Comparison of ENCODE assay signal across 27 cellular contexts in the genomic region with DNA sequence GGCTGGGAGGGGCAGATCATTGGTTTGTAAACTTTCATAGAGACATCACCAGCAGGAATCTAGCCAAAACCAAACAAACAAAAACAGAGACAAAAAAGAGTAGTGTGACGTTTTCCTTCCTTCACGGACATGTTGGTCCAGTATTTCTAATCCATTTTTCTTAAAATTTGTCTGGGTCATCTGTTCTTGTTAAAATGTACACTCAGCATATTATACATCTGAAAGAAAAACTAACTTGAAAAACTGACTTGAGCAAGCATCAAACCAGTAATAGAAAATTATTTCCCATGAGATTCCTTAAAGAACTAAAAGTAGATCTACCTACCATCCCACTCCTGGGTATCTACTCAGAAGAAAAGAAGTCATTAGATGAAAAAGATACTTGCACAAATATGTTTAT.
DNase-seq lines count a peak whose midpoint lies in the region; ATAC-seq, FAIRE-seq and TF ChIP-seq lines count a peak whose summit lies in the region.
"Had no signal": no experiment of that assay in that cellular context is flagged by ENCODE, and none has a peak within 500 bp of the region (broad histone marks: within the 10 kb centered on the region; RNA-seq: fewer than 3 reads in every experiment).

No MANE protein-coding gene starts in this region.

- no peak for TF ChIP-seq CTCF in A549 (IDR thresholded peaks at IDR 0.05)

- H3K27me3 ChIP-seq in SJCRH30, result no peaks in the 10 kb centered on the region
- H3K27me3 ChIP-seq: BE2C; BLaER1 treated with 17β-estradiol and CSF1 and Interleukin-3, amounts not matched to agents 10 nM and 100 nM had no signal

- no peak overlapping the region for H3K4me3 ChIP-seq in A549
- no peak overlapping the region for H3K4me3 ChIP-seq in SJCRH30
- H3K4me3 ChIP-seq: BLaER1 treated with 17β-estradiol and CSF1 and Interleukin-3, amounts not matched to agents 10 nM and 100 nM; GM12878; GM23338 had no signal

- no peak for FAIRE-seq in A549 (lab: Jason Lieb, UNC)
- FAIRE-seq: A204.1, D721Med, GM12878, GM19239 had no signal

- CTCF ChIA-PET in A549 (lab: Yijun Ruan, JAX), result interaction anchor here (1.3 kb wide), 1 partner anchor 10 kb away, joined by 4 read pairs; no protein-coding TSS in a partner anchor
- CTCF ChIA-PET in activated naive CD4-positive, alpha-beta T cell treated with anti-CD3 and anti-CD28 coated beads for 36 hours (lab: Charles Lee), result no interaction called here

- no peak for ATAC-seq in A549
- no peak for ATAC-seq in stimulated activated naive B cell treated with anti-CD40 and anti-IgM and Interleukin-4, amounts not matched to agents 10 μg/mL and 1 μg/mL and 100 μg/mL, for 72 hours (replicated peaks)
- ATAC-seq: GM12878, GM23338, HCT116 had no signal

- no peak for TF ChIP-seq POLR2A in A549 (IDR thresholded peaks at IDR 0.05; ENCODE audit: low read length)

- no peak for TF ChIP-seq EP300 in A549 (IDR thresholded peaks at IDR 0.05)

- peak overlapping the region; percentile 16 for H3K27ac Mint-ChIP-seq in activated CD4-positive, alpha-beta T cell treated with anti-CD3 and anti-CD28 coated beads, Interleukin-2, amount 10 ng/mL, durations not matched to agents 24 days and 14 days
- H3K27ac Mint-ChIP-seq in activated T-helper 1 cell treated with anti-CD3 and anti-CD28 coated beads, Interleukin-12 subunit alpha, Interleukin-12 subunit beta, Interleukin-2, Interleukin-4 antibody, amounts not matched to agents 30 ng/mL and 10 ng/mL and 1 ng/mL, durations not matched to agents 14 hours and 24 hours and 36 hours, result peak overlapping the region; percentile 52
- H3K27ac Mint-ChIP-seq in stimulated activated naive B cell treated with anti-CD40 and anti-IgM and Interleukin-4, amounts not matched to agents 10 μg/mL and 1 μg/mL and 100 μg/mL, for 72 hours, result peak overlapping the region; percentile 9
- H3K27ac Mint-ChIP-seq in activated naive CD4-positive, alpha-beta T cell treated with anti-CD3 and anti-CD28 coated beads for 36 hours, result no peak overlapping the region
- H3K27ac Mint-ChIP-seq: CD14-positive monocyte; CD4-positive, alpha-beta T cell; CD8-positive, alpha-beta memory T cell; GM23338; H9; HFFc6 had no signal

- POLR2A ChIA-PET in A549 (lab: Yijun Ruan, JAX), result no interaction called here

- H3K36me3 Mint-ChIP-seq in activated CD4-positive, alpha-beta T cell treated with anti-CD3 and anti-CD28 coated beads, Interleukin-2, amount 10 ng/mL, durations not matched to agents 24 days and 14 days (ENCODE audit: low read depth), result peaks cover 3% of the 10 kb centered on the region
- no peaks in the 10 kb centered on the region for H3K36me3 Mint-ChIP-seq in activated T-helper 1 cell treated with anti-CD3 and anti-CD28 coated beads, Interleukin-12 subunit alpha, Interleukin-12 subunit beta, Interleukin-2, Interleukin-4 antibody, amounts not matched to agents 30 ng/mL and 10 ng/mL and 1 ng/mL, durations not matched to agents 14 hours and 24 hours and 36 hours (ENCODE audit: low read depth)
- peaks cover 4 to 11% of the 10 kb centered on the region in 2 donors for H3K36me3 Mint-ChIP-seq in stimulated activated naive B cell treated with anti-CD40 and anti-IgM and Interleukin-4, amounts not matched to agents 10 μg/mL and 1 μg/mL and 100 μg/mL, for 72 hours
- H3K36me3 Mint-ChIP-seq in activated naive CD4-positive, alpha-beta T cell treated with anti-CD3 and anti-CD28 coated beads for 36 hours (ENCODE audit: low read depth), result peaks cover 6% of the 10 kb centered on the region
- H3K36me3 Mint-ChIP-seq: CD14-positive monocyte had no signal

- no peaks in the 10 kb centered on the region for H3K4me1 ChIP-seq in A549
- H3K4me1 ChIP-seq in SJCRH30, result no peaks in the 10 kb centered on the region
- H3K4me1 ChIP-seq: BE2C had no signal

- intact Hi-C loops in activated CD4-positive, alpha-beta T cell treated with anti-CD3 and anti-CD28 coated beads, Interleukin-2, amount 10 ng/mL, durations not matched to agents 24 days and 14 days (cut with micrococcal nuclease), result loop anchor here (5.0 to 10.0 kb wide), 3 partner anchors 246 to 426 kb away; no protein-coding TSS in a partner anchor
- intact Hi-C loops in activated T-helper 1 cell treated with anti-CD3 and anti-CD28 coated beads, Interleukin-12 subunit alpha, Interleukin-12 subunit beta, Interleukin-2, Interleukin-4 antibody, amounts not matched to agents 30 ng/mL and 10 ng/mL and 1 ng/mL, durations not matched to agents 14 hours and 24 hours and 36 hours (cut with micrococcal nuclease), result loop anchor here (10.0 kb wide), 1 partner anchor 1144 kb away; no protein-coding TSS in a partner anchor
- intact Hi-C loops in activated naive CD4-positive, alpha-beta T cell treated with anti-CD3 and anti-CD28 coated beads for 36 hours (cut with micrococcal nuclease), result loop anchor here (5.0 kb wide), 1 partner anchor 231 kb away; no protein-coding TSS in a partner anchor

- no peaks in the 10 kb centered on the region for H3K36me3 ChIP-seq in SJCRH30
- H3K36me3 ChIP-seq: BE2C had no signal

- peaks cover 7% of the 10 kb centered on the region for H3K27me3 Mint-ChIP-seq in activated CD4-positive, alpha-beta T cell treated with anti-CD3 and anti-CD28 coated beads, Interleukin-2, amount 10 ng/mL, durations not matched to agents 24 days and 14 days
- H3K27me3 Mint-ChIP-seq in activated T-helper 1 cell treated with anti-CD3 and anti-CD28 coated beads, Interleukin-12 subunit alpha, Interleukin-12 subunit beta, Interleukin-2, Interleukin-4 antibody, amounts not matched to agents 30 ng/mL and 10 ng/mL and 1 ng/mL, durations not matched to agents 14 hours and 24 hours and 36 hours (ENCODE audit: insufficient read depth), result peaks cover 5% of the 10 kb centered on the region
- no peaks in the 10 kb centered on the region for H3K27me3 Mint-ChIP-seq in stimulated activated naive B cell treated with anti-CD40 and anti-IgM and Interleukin-4, amounts not matched to agents 10 μg/mL and 1 μg/mL and 100 μg/mL, for 72 hours
- H3K27me3 Mint-ChIP-seq in activated naive CD4-positive, alpha-beta T cell treated with anti-CD3 and anti-CD28 coated beads for 36 hours (ENCODE audit: low read depth), result peaks cover 2% of the 10 kb centered on the region
- H3K27me3 Mint-ChIP-seq: CD4-positive, alpha-beta T cell had no signal

- TF ChIP-seq RAD21 in A549 (conservative IDR thresholded peaks at IDR 0.05 in 1 of 2, IDR thresholded peaks at IDR 0.05 in 1 of 2), result no peak

- peaks cover 29% of the 10 kb centered on the region for H3K4me1 Mint-ChIP-seq in activated CD4-positive, alpha-beta T cell treated with anti-CD3 and anti-CD28 coated beads, Interleukin-2, amount 10 ng/mL, durations not matched to agents 24 days and 14 days
- peaks cover 35% of the 10 kb centered on the region for H3K4me1 Mint-ChIP-seq in activated T-helper 1 cell treated with anti-CD3 and anti-CD28 coated beads, Interleukin-12 subunit alpha, Interleukin-12 subunit beta, Interleukin-2, Interleukin-4 antibody, amounts not matched to agents 30 ng/mL and 10 ng/mL and 1 ng/mL, durations not matched to agents 14 hours and 24 hours and 36 hours (ENCODE audit: low read depth)
- H3K4me1 Mint-ChIP-seq in stimulated activated naive B cell treated with anti-CD40 and anti-IgM and Interleukin-4, amounts not matched to agents 10 μg/mL and 1 μg/mL and 100 μg/mL, for 72 hours, result peaks cover 17 to 20% of the 10 kb centered on the region in 2 donors
- H3K4me1 Mint-ChIP-seq in activated naive CD4-positive, alpha-beta T cell treated with anti-CD3 and anti-CD28 coated beads for 36 hours (ENCODE audit: low read depth), result peaks cover 21% of the 10 kb centered on the region
- H3K4me1 Mint-ChIP-seq: CD14-positive monocyte had no signal

- 41% methylated on average over 2 of the region's 2 CpGs for WGBS in A549 (ENCODE audit: missing lambda C conversion rate)

- 0 out of 3 replicates have a peak, but pooled peaks cover 2% of the 10 kb centered on the region for H3K9me3 ChIP-seq in A549
- no peaks in the 10 kb centered on the region for H3K9me3 ChIP-seq in SJCRH30 (replicated peaks)
- H3K9me3 ChIP-seq: BE2C had no signal

- H3K27ac ChIP-seq in A549 (no peak overlapping the region), SJCRH30 (no peak overlapping the region)
- H3K27ac ChIP-seq: 22Rv1; BLaER1 treated with 17β-estradiol and CSF1 and Interleukin-3, amounts not matched to agents 10 nM and 100 nM had no signal

- no peak for DNase-seq in activated CD4-positive, alpha-beta T cell treated with anti-CD3 and anti-CD28 coated beads, Interleukin-2, amount 10 ng/mL, durations not matched to agents 24 days and 14 days
- no peak for DNase-seq in activated CD4-positive, alpha-beta T cell treated with anti-CD3 and anti-CD28 coated beads for 1 hour
- DNase-seq in A549 (ENCODE audit: low read depth in 1 of 2, low spot score in 1 of 2) (no peak), SJCRH30 (no peak)
- no peak for DNase-seq in activated T-helper 1 cell treated with anti-CD3 and anti-CD28 coated beads, Interleukin-12 subunit alpha, Interleukin-12 subunit beta, Interleukin-2, Interleukin-4 antibody, amounts not matched to agents 30 ng/mL and 10 ng/mL and 1 ng/mL, durations not matched to agents 14 hours and 24 hours and 36 hours (ENCODE audit: low spot score)
- DNase-seq in stimulated activated naive B cell treated with anti-CD40 and anti-IgM and Interleukin-4, amounts not matched to agents 10 μg/mL and 1 μg/mL and 100 μg/mL, for 72 hours, result no peak
- no peak for DNase-seq in activated naive CD4-positive, alpha-beta T cell treated with anti-CD3 and anti-CD28 coated beads for 36 hours
- DNase-seq: ACHN; AML-193; BE2C; CD4-positive, alpha-beta T cell; CD8-positive, alpha-beta memory T cell; DMS 273 treated with DMSO at 0.1 percent for 48 hours; DMS79; EL; GDM1; H9; HFFc6 had no signal

- no peak overlapping the region for H3K4me3 Mint-ChIP-seq in activated CD4-positive, alpha-beta T cell treated with anti-CD3 and anti-CD28 coated beads, Interleukin-2, amount 10 ng/mL, durations not matched to agents 24 days and 14 days
- no peak overlapping the region for H3K4me3 Mint-ChIP-seq in activated T-helper 1 cell treated with anti-CD3 and anti-CD28 coated beads, Interleukin-12 subunit alpha, Interleukin-12 subunit beta, Interleukin-2, Interleukin-4 antibody, amounts not matched to agents 30 ng/mL and 10 ng/mL and 1 ng/mL, durations not matched to agents 14 hours and 24 hours and 36 hours
- no peak overlapping the region for H3K4me3 Mint-ChIP-seq in stimulated activated naive B cell treated with anti-CD40 and anti-IgM and Interleukin-4, amounts not matched to agents 10 μg/mL and 1 μg/mL and 100 μg/mL, for 72 hours
- H3K4me3 Mint-ChIP-seq in activated naive CD4-positive, alpha-beta T cell treated with anti-CD3 and anti-CD28 coated beads for 36 hours, result no peak overlapping the region
- H3K4me3 Mint-ChIP-seq: CD14-positive monocyte; CD4-positive, alpha-beta T cell; CD8-positive, alpha-beta memory T cell; GM23338; H9; HFFc6 had no signal

- H3K4me2 ChIP-seq in A549, result no peak overlapping the region
- H3K4me2 ChIP-seq: BLaER1 treated with 17β-estradiol and CSF1 and Interleukin-3, amounts not matched to agents 10 nM and 100 nM; GM23338 had no signal

- peaks cover 10% of the 10 kb centered on the region for H3K9me3 Mint-ChIP-seq in activated CD4-positive, alpha-beta T cell treated with anti-CD3 and anti-CD28 coated beads, Interleukin-2, amount 10 ng/mL, durations not matched to agents 24 days and 14 days
- peaks cover 14% of the 10 kb centered on the region for H3K9me3 Mint-ChIP-seq in activated T-helper 1 cell treated with anti-CD3 and anti-CD28 coated beads, Interleukin-12 subunit alpha, Interleukin-12 subunit beta, Interleukin-2, Interleukin-4 antibody, amounts not matched to agents 30 ng/mL and 10 ng/mL and 1 ng/mL, durations not matched to agents 14 hours and 24 hours and 36 hours
- H3K9me3 Mint-ChIP-seq in stimulated activated naive B cell treated with anti-CD40 and anti-IgM and Interleukin-4, amounts not matched to agents 10 μg/mL and 1 μg/mL and 100 μg/mL, for 72 hours, result peaks cover 4 to 6% of the 10 kb centered on the region in 2 donors
- peaks cover 7% of the 10 kb centered on the region for H3K9me3 Mint-ChIP-seq in activated naive CD4-positive, alpha-beta T cell treated with anti-CD3 and anti-CD28 coated beads for 36 hours
